In the genomic region with DNA sequence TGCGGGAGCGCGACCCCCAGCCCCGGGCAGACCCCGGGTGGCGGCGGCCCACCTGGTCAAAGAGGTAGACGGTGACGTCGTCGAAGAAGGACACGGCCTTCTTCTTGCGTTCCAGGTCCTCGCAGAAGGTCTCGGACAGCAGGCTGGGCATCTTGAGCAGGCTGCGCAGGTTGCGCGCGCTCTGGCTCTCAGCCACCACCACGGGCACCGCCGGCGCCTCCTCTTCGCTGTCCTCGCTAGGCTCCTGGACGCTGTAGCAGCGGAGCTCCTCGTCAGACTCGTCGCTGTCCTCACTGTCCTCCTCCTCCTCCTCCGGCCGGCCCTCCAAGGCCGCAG, we compare ENCODE assay signal across 15 cellular contexts. TPM values are rescaled to one million over a fixed set of nuclear protein-coding genes. Genes with fewer than 3 reads are reported as not detected.
DNase-seq lines count a peak whose midpoint lies in the region; ATAC-seq, FAIRE-seq and TF ChIP-seq lines count a peak whose summit lies in the region.
"Had no signal": no experiment of that assay in that cellular context is flagged by ENCODE, and none has a peak within 500 bp of the region (broad histone marks: within the 10 kb centered on the region; RNA-seq: fewer than 3 reads in every experiment).

No MANE protein-coding gene starts in this region.

- H3K4me3 Mint-ChIP-seq in MCF 10A (ENCODE audit: unreplicated experiment) (peak overlapping the region; percentile 84), astrocyte (ENCODE audit: unreplicated experiment) (no peak overlapping the region)

- dilution Hi-C loops in mammary epithelial cell (cut with HindIII; ENCODE audit: low sequenced_read_pairs), result no loop called here

- peaks cover 23% of the 10 kb centered on the region for H3K36me3 Mint-ChIP-seq in MCF 10A (ENCODE audit: insufficient read depth, unreplicated experiment)
- H3K36me3 Mint-ChIP-seq in astrocyte (ENCODE audit: low read depth, unreplicated experiment), result no peaks in the 10 kb centered on the region

- no peak for TF ChIP-seq POLR2A in gastrocnemius medialis (IDR thresholded peaks at IDR 0.05)

- in situ Hi-C loops in mammary epithelial cell (cut with MboI; ENCODE audit: low sequenced_read_pairs in 2 of 2) (no loop called here), gastrocnemius medialis (cut with MboI; ENCODE audit: low sequenced_read_pairs in 4 of 4) (no loop called here), GM13977 (cut with MboI; ENCODE audit: low pct_unique_long_range_greater_than_20kb, low sequenced_read_pairs, unreplicated experiment) (no loop called here)

- H3K4me1 Mint-ChIP-seq in MCF 10A (ENCODE audit: insufficient read depth, unreplicated experiment) (peaks cover 7% of the 10 kb centered on the region), astrocyte (ENCODE audit: low read depth, unreplicated experiment) (peaks cover 2% of the 10 kb centered on the region)

- H3K9ac ChIP-seq in mammary epithelial cell (ENCODE audit: insufficient read depth, low read length), result no peak overlapping the region
- H3K9ac ChIP-seq in astrocyte (ENCODE audit: low read length), result no peak overlapping the region

- H3K27ac Mint-ChIP-seq in MCF 10A (ENCODE audit: low read depth, unreplicated experiment) (peak overlapping the region; percentile 87), astrocyte (ENCODE audit: unreplicated experiment) (no peak overlapping the region)

- POLR2A ChIA-PET in MCF 10A (lab: Yijun Ruan, JAX), result interaction anchor here (0.7 to 1.2 kb wide), 2 partner anchors 62 to 119 kb away, joined by 4 to 6 read pairs; a partner anchor contains a TSS

- BruUV-seq in MCF 10A (replicated peaks; lab: Mats Ljungman, UMichigan), result TSS peak; percentile 32
- no TSS peak for BruUV-seq in mammary epithelial cell (replicated peaks; lab: Mats Ljungman, UMichigan)

- H3K4me2 ChIP-seq in mammary epithelial cell (ENCODE audit: insufficient read depth, low read depth, low read length), result no peak overlapping the region
- H3K4me2 ChIP-seq in astrocyte (ENCODE audit: low read length), result peak overlapping the region; percentile 85

- no peak overlapping the region for H2AFZ ChIP-seq in mammary epithelial cell (ENCODE audit: low read depth, low read length)
- H2AFZ ChIP-seq in astrocyte (ENCODE audit: low read depth, low read length), result no peak overlapping the region

- H3K4me1 ChIP-seq in mammary epithelial cell (ENCODE audit: insufficient read depth, low read length) (peaks cover 16% of the 10 kb centered on the region), astrocyte (ENCODE audit: insufficient read depth, low read length) (peaks cover 8% of the 10 kb centered on the region), lower lobe of right lung (peaks cover 4% of the 10 kb centered on the region), gastrocnemius medialis (no peaks in the 10 kb centered on the region)

- H4K20me1 ChIP-seq in mammary epithelial cell (ENCODE audit: insufficient read depth, low read length) (no peaks in the 10 kb centered on the region), astrocyte (ENCODE audit: insufficient read depth, low read length) (no peaks in the 10 kb centered on the region)

- DNase-seq in MCF 10A (ENCODE audit: unreplicated experiment) (peak; percentile 40), mammary epithelial cell (no peak), astrocyte (ENCODE audit: low read depth) (no peak), lower lobe of right lung (no peak), urothelium cell line (ENCODE audit: low spot score) (no peak), SKM-1 (lab: John Stamatoyannopoulos, UW; ENCODE audit: unreplicated experiment) (no peak), gastrocnemius medialis (no peak), GM13977 (ENCODE audit: low spot score) (no peak)
- DNase-seq: DMS 273 treated with DMSO at 0.1 percent for 48 hours had no signal

- no peaks in the 10 kb centered on the region for H3K9me3 ChIP-seq in mammary epithelial cell (replicated peaks; ENCODE audit: insufficient read depth, low read length)
- H3K9me3 ChIP-seq in astrocyte (ENCODE audit: insufficient read depth, low read depth, low read length), result no peaks in the 10 kb centered on the region
- no peaks in the 10 kb centered on the region for H3K9me3 ChIP-seq in lower lobe of right lung
- H3K9me3 ChIP-seq in gastrocnemius medialis, result no peaks in the 10 kb centered on the region
- H3K9me3 ChIP-seq: heart right ventricle, spleen, thoracic aorta had no signal

- H3K27me3 ChIP-seq in mammary epithelial cell (ENCODE audit: insufficient read depth, low read length), result no peaks in the 10 kb centered on the region
- H3K27me3 ChIP-seq in astrocyte (ENCODE audit: insufficient read depth, low read length), result peaks cover 3% of the 10 kb centered on the region
- no peaks in the 10 kb centered on the region for H3K27me3 ChIP-seq in lower lobe of right lung (ENCODE audit: low read depth)
- no peaks in the 10 kb centered on the region for H3K27me3 ChIP-seq in gastrocnemius medialis

- WGBS in mammary epithelial cell (ENCODE audit: low coverage, missing lambda C conversion rate), result 98% methylated on average over 20 of the region's 33 CpGs

- no peak for FAIRE-seq in astrocyte (lab: Jason Lieb, UNC)
- peak; percentile 20 for FAIRE-seq in urothelium cell line (lab: Jason Lieb, UNC)
- FAIRE-seq: TTC549 had no signal

- H3K9me3 Mint-ChIP-seq in MCF 10A (ENCODE audit: unreplicated experiment), result no peaks in the 10 kb centered on the region
- H3K9me3 Mint-ChIP-seq in astrocyte (ENCODE audit: unreplicated experiment), result no peaks in the 10 kb centered on the region

- CTCF ChIA-PET in MCF 10A (lab: Yijun Ruan, JAX) (interaction anchor here (1.1 to 1.3 kb wide), 2 partner anchors 14 to 16 kb away, joined by 4 read pairs; no protein-coding TSS in a partner anchor), mammary epithelial cell (lab: Charles Lee; ENCODE audit: low non-redundant PET) (no interaction called here)

- H3K27ac ChIP-seq in mammary epithelial cell (ENCODE audit: insufficient read depth, low read depth, low read length), result no peak overlapping the region
- H3K27ac ChIP-seq in astrocyte (ENCODE audit: low read depth, low read length), result no peak overlapping the region
- H3K27ac ChIP-seq in lower lobe of right lung, result peak overlapping the region; percentile 56
- H3K27ac ChIP-seq in gastrocnemius medialis, result peak overlapping the region in 1 of 4 donors; percentile 14
- H3K27ac ChIP-seq: heart right ventricle, thoracic aorta had no signal

- no peaks in the 10 kb centered on the region for H3K79me2 ChIP-seq in mammary epithelial cell (ENCODE audit: insufficient read depth, low read length)
- no peaks in the 10 kb centered on the region for H3K79me2 ChIP-seq in astrocyte (ENCODE audit: insufficient read depth, low read length)

- ATAC-seq in lower lobe of right lung (no peak), gastrocnemius medialis (no peak)

- H3K36me3 ChIP-seq in mammary epithelial cell (ENCODE audit: insufficient read depth, low read length) (no peaks in the 10 kb centered on the region), astrocyte (ENCODE audit: insufficient read depth, low read length) (no peaks in the 10 kb centered on the region), lower lobe of right lung (peaks cover 35% of the 10 kb centered on the region), gastrocnemius medialis (no peaks in the 10 kb centered on the region)
- H3K36me3 ChIP-seq: thoracic aorta had no signal

- intact Hi-C loops in MCF 10A (cut with micrococcal nuclease), result no loop called here
- intact Hi-C loops in mammary epithelial cell (cut with micrococcal nuclease), result no loop called here
- intact Hi-C loops in lower lobe of right lung (cut with DNase I), result no loop called here
- intact Hi-C loops in gastrocnemius medialis (cut with DNase I; ENCODE audit: low total_unique reads), result no loop called here

- no peak overlapping the region for H3K4me3 ChIP-seq in mammary epithelial cell (replicated peaks in 1 of 3; ENCODE audit: insufficient read depth in 1 of 3, low read depth in 2 of 3, low read length in 3 of 3)
- H3K4me3 ChIP-seq in astrocyte (ENCODE audit: insufficient read depth, low read depth, low read length), result no peak overlapping the region
- H3K4me3 ChIP-seq in lower lobe of right lung, result no peak overlapping the region
- peak overlapping the region in 1 of 4 donors; percentile 26 for H3K4me3 ChIP-seq in gastrocnemius medialis
- H3K4me3 ChIP-seq: lung had no signal

- TF ChIP-seq CTCF in MCF 10A (IDR thresholded peaks at IDR 0.05; ENCODE audit: unreplicated experiment), result peak; percentile 9
- TF ChIP-seq CTCF in mammary epithelial cell (conservative IDR thresholded peaks at IDR 0.05 in 1 of 2, IDR thresholded peaks at IDR 0.05 in 1 of 2; ENCODE audit: extremely low read depth in 1 of 2, insufficient read depth in 1 of 2, low read depth in 1 of 2, low read length in 2 of 2), result no peak
- no peak for TF ChIP-seq CTCF in astrocyte (IDR thresholded peaks at IDR 0.05; ENCODE audit: insufficient read depth, low read depth, low read length)
- TF ChIP-seq CTCF in lower lobe of right lung (IDR thresholded peaks at IDR 0.05), result no peak
- TF ChIP-seq CTCF in gastrocnemius medialis (IDR thresholded peaks at IDR 0.05 in 4 of 5, conservative IDR thresholded peaks at IDR 0.05 in 1 of 5), result no peak
- TF ChIP-seq CTCF in GM13977 (IDR thresholded peaks at IDR 0.05; ENCODE audit: extremely low read depth, insufficient read depth, missing control alignments), result no peak

- no peaks in the 10 kb centered on the region for H3K27me3 Mint-ChIP-seq in MCF 10A (ENCODE audit: insufficient read depth, unreplicated experiment)
- peaks cover 3% of the 10 kb centered on the region for H3K27me3 Mint-ChIP-seq in astrocyte (ENCODE audit: low read depth, unreplicated experiment)

RNA-seq across cellular contexts. Expression of a gene that starts 45.2 kb away (rescaled TPM):
- total RNA-seq in MCF 10A (2022) (not detected in 2 replicates), mammary epithelial cell (not detected), astrocyte (not detected in 2 replicates), lower lobe of right lung (not detected), gastrocnemius medialis (not detected)
- not detected for polyA plus RNA-seq in mammary epithelial cell
- polyA minus RNA-seq in mammary epithelial cell, result not detected
- total RNA-seq: endothelial cell of umbilical vein, heart right ventricle, lung, spleen, thoracic aorta had no signal
- polyA plus RNA-seq: endothelial cell of umbilical vein, heart right ventricle, lung, spleen had no signal

RNA-seq across cellular contexts. Expression of a gene that starts 45.9 kb away (rescaled TPM):
- total RNA-seq in MCF 10A (2022), result 0.59 and 1.4 TPM in 2 replicates
- total RNA-seq in mammary epithelial cell, result 1 to 10 TPM in 1 of 2 donors, under 1 TPM in 1; 0.73 to 2.0 TPM
- polyA plus RNA-seq in mammary epithelial cell, result 0.29 TPM
- polyA minus RNA-seq in mammary epithelial cell, result not detected
- total RNA-seq in astrocyte, result 0.41 and 0.54 TPM in 2 replicates
- 64.0 TPM for total RNA-seq in lower lobe of right lung
- 1 to 10 TPM in 2 of 4 donors, under 1 TPM in 2; 0.10 to 1.3 (median 0.80) TPM for total RNA-seq in gastrocnemius medialis

Comparison
In these comparisons a context has a peak if more than half of its experiments do, and no peak if none do; other contexts are left out.
1. RNA of a gene that starts 45.9 kb away (total RNA-seq): 64.0 TPM in lower lobe of right lung (single experiment); 0.73 to 2.0 TPM in mammary epithelial cell, 0.59 to 1.4 TPM in MCF 10A, 0.10 to 1.3 TPM in gastrocnemius medialis and 0.41 to 0.54 TPM in astrocyte; every median in the first group is over 10 times any median in the second.